In genomic region chr3:50616770-50617095, GRCh38 we compare ENCODE assay signal across 8 cellular contexts. TPM values are rescaled to one million over a fixed set of nuclear protein-coding genes. Genes with fewer than 3 reads are reported as not detected.
A peak's percentile ranks its signal among the peaks of the same experiment; 100 is the strongest.
DNase-seq lines count a peak whose midpoint lies in the region; ATAC-seq and TF ChIP-seq lines count a peak whose summit lies in the region.

No MANE protein-coding gene starts in this region.

- no peak for TF ChIP-seq EP300 in sigmoid colon (IDR thresholded peaks at IDR 0.05)

- no peaks in the 10 kb centered on the region for H3K36me3 ChIP-seq in sigmoid colon

- DNase-seq in NCI-H2029 (lab: John Stamatoyannopoulos, UW), result peak; percentile 53
- DNase-seq in T-helper 9 cell, result peak; percentile 94
- DNase-seq in astrocyte of the hippocampus (ENCODE audit: low read depth, low spot score), result peak; percentile 93
- peak; percentile 19 to 91 (median 76) for DNase-seq in hypothalamus (lab: John Stamatoyannopoulos, UW)
- peak; percentile 97 for DNase-seq in sigmoid colon
- no peak for DNase-seq in cerebellar nuclear complex (lab: John Stamatoyannopoulos, UW)

- intact Hi-C loops in sigmoid colon (cut with DNase I), result loop anchor here (1.0 to 10.0 kb wide), 7 partner anchors 58 to 886 kb away; partner anchors contain the start of genes DCAF1, DOCK3 and MANF

- no peaks in the 10 kb centered on the region for H3K27me3 ChIP-seq in sigmoid colon

- H3K4me1 ChIP-seq in sigmoid colon, result peaks cover 0 to 43% (median 24%) of the 10 kb centered on the region in 4 donors

- ATAC-seq in GM18499 (IDR thresholded peaks at IDR 0.05; ENCODE audit: insufficient read depth, unreplicated experiment) (peak; percentile 41), HG02852 (IDR thresholded peaks at IDR 0.05; ENCODE audit: unreplicated experiment) (peak; percentile 68)

- H3K4me3 ChIP-seq in sigmoid colon, result peak overlapping the region; percentile 88 to 97 (median 92)

- no peak for TF ChIP-seq CTCF in sigmoid colon (IDR thresholded peaks at IDR 0.05)

- peak overlapping the region; percentile 84 to 91 (median 89) for H3K27ac ChIP-seq in sigmoid colon

- TF ChIP-seq POLR2A in sigmoid colon (IDR thresholded peaks at IDR 0.05), result no peak

- no peaks in the 10 kb centered on the region for H3K9me3 ChIP-seq in sigmoid colon

- whole genome bisulfite sequencing in sigmoid colon, 2 donors, result 0% methylated on average over 22 of the region's 22 CpGs

RNA-seq across cellular contexts. Expression of gene MAPKAPK3, which starts 0.2 kb away (rescaled TPM):
- total RNA-seq in sigmoid colon, result 10 to 100 TPM; 15.2 to 22.2 (median 19.1) TPM
- polyA plus RNA-seq in sigmoid colon, result 10 to 100 TPM; 19.8 to 32.8 (median 30.3) TPM

RNA-seq across cellular contexts. Expression of gene CISH, which starts 5.2 kb away (rescaled TPM):
- 10 to 100 TPM in 1 of 4 donors, 1 to 10 TPM in 3; 2.1 to 17.0 (median 5.3) TPM for total RNA-seq in sigmoid colon
- 10 to 100 TPM in 2 of 3 donors, 1 to 10 TPM in 1; 8.1 to 13.2 (median 11.8) TPM for polyA plus RNA-seq in sigmoid colon

RNA-seq across cellular contexts. Expression of gene HEMK1, which starts 47.4 kb away (rescaled TPM):
- 10 to 100 TPM in 1 of 4 donors, 1 to 10 TPM in 3; 5.0 to 13.3 (median 7.2) TPM for total RNA-seq in sigmoid colon
- 10 to 100 TPM in 2 of 3 donors, 1 to 10 TPM in 1; 9.6 to 17.7 (median 12.3) TPM for polyA plus RNA-seq in sigmoid colon

RNA-seq across cellular contexts. Expression of gene C3orf18, which starts 49.2 kb away (rescaled TPM):
- total RNA-seq in sigmoid colon, result 10 to 100 TPM; 13.3 to 28.0 (median 16.0) TPM
- 1 to 10 TPM; 1.8 to 4.0 (median 2.3) TPM for polyA plus RNA-seq in sigmoid colon

RNA-seq across cellular contexts. Expression of gene DOCK3, which starts 58.0 kb away (rescaled TPM):
- total RNA-seq in sigmoid colon, result 1 to 10 TPM; 1.8 to 4.4 (median 3.6) TPM
- polyA plus RNA-seq in sigmoid colon, result under 1 TPM in 1 of 3 donors, not detected in 2; 0.25 TPM

Comparison
In these comparisons a context has a peak if more than half of its experiments do, and no peak if none do; other contexts are left out.
1. DNase-seq: peak in NCI-H2029 (single experiment), T-helper 9 cell (single experiment), astrocyte of the hippocampus (single experiment), hypothalamus (51 of 51) and sigmoid colon (single experiment); none in cerebellar nuclear complex (0 of 2).